In the genomic region with DNA sequence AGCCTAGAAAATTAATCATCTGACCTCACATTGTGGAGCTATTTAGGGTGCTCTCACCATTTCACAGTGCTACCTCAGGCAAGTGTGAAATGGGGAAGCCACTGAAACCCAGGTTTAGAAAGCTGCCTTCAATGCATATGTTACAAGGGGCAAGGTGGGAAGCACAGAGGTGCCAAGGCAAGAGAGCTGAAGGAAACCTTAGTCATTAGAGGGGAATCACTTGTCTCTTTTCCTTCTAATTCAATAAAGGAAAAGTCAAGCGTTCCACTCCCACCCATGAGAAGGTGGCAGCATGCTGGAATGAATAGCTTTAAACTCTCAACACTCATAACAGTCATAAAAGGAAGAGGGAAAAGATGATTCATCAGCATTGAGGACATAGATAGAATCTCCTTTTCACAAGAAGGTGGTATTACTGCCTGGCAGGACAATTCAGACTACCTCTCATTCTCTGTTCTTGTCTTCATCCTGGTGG, we compare ENCODE assay signal across 13 cellular contexts.
DNase-seq lines count a peak whose midpoint lies in the region; ATAC-seq, FAIRE-seq and TF ChIP-seq lines count a peak whose summit lies in the region.
"Had no signal": no experiment of that assay in that cellular context is flagged by ENCODE, and none has a peak within 500 bp of the region (broad histone marks: within the 10 kb centered on the region; RNA-seq: fewer than 3 reads in every experiment).

No MANE protein-coding gene starts in this region.

- no peak overlapping the region for H3K4me3 Mint-ChIP-seq in activated T-helper 1 cell treated with anti-CD3 and anti-CD28 coated beads, Interleukin-12 subunit alpha, Interleukin-12 subunit beta, Interleukin-2, Interleukin-4 antibody, amounts not matched to agents 30 ng/mL and 10 ng/mL and 1 ng/mL, durations not matched to agents 14 hours and 24 hours and 36 hours
- H3K4me3 Mint-ChIP-seq: activated T-helper 17 cell treated with anti-CD3 and anti-CD28 coated beads, Interleukin-2, amount 50 U/mL, for 72 hours had no signal

- H3K27ac Mint-ChIP-seq in activated T-helper 1 cell treated with anti-CD3 and anti-CD28 coated beads, Interleukin-12 subunit alpha, Interleukin-12 subunit beta, Interleukin-2, Interleukin-4 antibody, amounts not matched to agents 30 ng/mL and 10 ng/mL and 1 ng/mL, durations not matched to agents 14 hours and 24 hours and 36 hours: no peak overlapping the region
- H3K27ac Mint-ChIP-seq: activated T-helper 17 cell treated with anti-CD3 and anti-CD28 coated beads, Interleukin-2, amount 50 U/mL, for 72 hours had no signal

- no peak for TF ChIP-seq CTCF in A673 (conservative IDR thresholded peaks at IDR 0.05; ENCODE audit: low read depth, low read length)

- no peaks in the 10 kb centered on the region for H3K9me3 Mint-ChIP-seq in activated T-helper 1 cell treated with anti-CD3 and anti-CD28 coated beads, Interleukin-12 subunit alpha, Interleukin-12 subunit beta, Interleukin-2, Interleukin-4 antibody, amounts not matched to agents 30 ng/mL and 10 ng/mL and 1 ng/mL, durations not matched to agents 14 hours and 24 hours and 36 hours
- H3K9me3 Mint-ChIP-seq: activated T-helper 17 cell treated with anti-CD3 and anti-CD28 coated beads, Interleukin-2, amount 50 U/mL, for 72 hours had no signal

- H3K4me3 ChIP-seq in A673 (ENCODE audit: low read depth, low read length, poor library complexity, severe bottlenecking): no peak overlapping the region
- H3K4me3 ChIP-seq: heart left ventricle had no signal

- POLR2A ChIA-PET in A673 (lab: Charles Lee; ENCODE audit: low non-redundant PET): no interaction called here

- no peak overlapping the region for H3K27ac ChIP-seq in A673 (ENCODE audit: low read depth, low read length, poor library complexity, severe bottlenecking)
- H3K27ac ChIP-seq: heart left ventricle had no signal

- H3K36me3 Mint-ChIP-seq in activated T-helper 1 cell treated with anti-CD3 and anti-CD28 coated beads, Interleukin-12 subunit alpha, Interleukin-12 subunit beta, Interleukin-2, Interleukin-4 antibody, amounts not matched to agents 30 ng/mL and 10 ng/mL and 1 ng/mL, durations not matched to agents 14 hours and 24 hours and 36 hours (ENCODE audit: low read depth): no peaks in the 10 kb centered on the region

- DNase-seq in HTR-8/SVneo (ENCODE audit: insufficient read length, low spot score): no peak
- DNase-seq in lung microvascular endothelial cell (ENCODE audit: low read depth in 2 of 2): peak; percentile 16 to 66
- no peak for DNase-seq in globus pallidus (ENCODE audit: low spot score)
- no peak for DNase-seq in stimulated activated CD4-positive, alpha-beta T cell treated with anti-CD3 and anti-CD28 coated beads, Interleukin-1b, Interleukin-23, amount 100 ng/mL, for 48 hours
- no peak for DNase-seq in activated T-helper 1 cell treated with anti-CD3 and anti-CD28 coated beads, Interleukin-12 subunit alpha, Interleukin-12 subunit beta, Interleukin-2, Interleukin-4 antibody, amounts not matched to agents 30 ng/mL and 10 ng/mL and 1 ng/mL, durations not matched to agents 14 hours and 24 hours and 36 hours (ENCODE audit: low spot score)
- DNase-seq in A673 (ENCODE audit: low spot score): no peak
- DNase-seq: DMS 273 treated with DMSO at 0.1 percent for 48 hours, heart left ventricle, T-helper 9 cell had no signal

- H3K27me3 Mint-ChIP-seq in activated T-helper 1 cell treated with anti-CD3 and anti-CD28 coated beads, Interleukin-12 subunit alpha, Interleukin-12 subunit beta, Interleukin-2, Interleukin-4 antibody, amounts not matched to agents 30 ng/mL and 10 ng/mL and 1 ng/mL, durations not matched to agents 14 hours and 24 hours and 36 hours (ENCODE audit: insufficient read depth): no peaks in the 10 kb centered on the region

- intact Hi-C loops in activated T-helper 1 cell treated with anti-CD3 and anti-CD28 coated beads, Interleukin-12 subunit alpha, Interleukin-12 subunit beta, Interleukin-2, Interleukin-4 antibody, amounts not matched to agents 30 ng/mL and 10 ng/mL and 1 ng/mL, durations not matched to agents 14 hours and 24 hours and 36 hours (cut with micrococcal nuclease): no loop called here
- intact Hi-C loops in A673 (cut with micrococcal nuclease; ENCODE audit: unreplicated experiment): no loop called here

- H3K27me3 ChIP-seq in A673 (replicated peaks; ENCODE audit: insufficient read depth, low read depth, low read length, poor library complexity): no peaks in the 10 kb centered on the region
- H3K27me3 ChIP-seq: heart left ventricle had no signal

- peaks cover 6% of the 10 kb centered on the region for H3K4me1 Mint-ChIP-seq in activated T-helper 1 cell treated with anti-CD3 and anti-CD28 coated beads, Interleukin-12 subunit alpha, Interleukin-12 subunit beta, Interleukin-2, Interleukin-4 antibody, amounts not matched to agents 30 ng/mL and 10 ng/mL and 1 ng/mL, durations not matched to agents 14 hours and 24 hours and 36 hours (ENCODE audit: low read depth)
- H3K4me1 Mint-ChIP-seq: activated T-helper 17 cell treated with anti-CD3 and anti-CD28 coated beads, Interleukin-2, amount 50 U/mL, for 72 hours had no signal

- no peaks in the 10 kb centered on the region for H3K4me1 ChIP-seq in A673 (ENCODE audit: insufficient read depth, low read length, poor library complexity, severe bottlenecking)
- H3K4me1 ChIP-seq: heart left ventricle had no signal

- H3K9me3 ChIP-seq in A673 (ENCODE audit: low read depth, low read length, poor library complexity, severe bottlenecking): no peaks in the 10 kb centered on the region
- H3K9me3 ChIP-seq: heart left ventricle had no signal

- no TSS peak for BruUV-seq in A673 (replicated peaks; lab: Mats Ljungman, UMichigan)

- peak; percentile 48 for FAIRE-seq in HTR-8/SVneo (lab: Jason Lieb, UNC)
- FAIRE-seq: GM19239 had no signal

- H3K36me3 ChIP-seq in A673 (ENCODE audit: insufficient read depth, low read length, poor library complexity, severe bottlenecking): no peaks in the 10 kb centered on the region
- H3K36me3 ChIP-seq: heart left ventricle had no signal

- CTCF ChIA-PET in A673 (lab: Charles Lee): no interaction called here

- ATAC-seq in GM19324 (IDR thresholded peaks at IDR 0.05; ENCODE audit: low FRiP score, unreplicated experiment): peak; percentile 87
- ATAC-seq in HG02759 (IDR thresholded peaks at IDR 0.05; ENCODE audit: unreplicated experiment): peak; percentile 68
- ATAC-seq: activated T-helper 17 cell treated with anti-CD3 and anti-CD28 coated beads, Interleukin-2, amount 50 U/mL, for 72 hours; heart left ventricle had no signal

Comparison
In these comparisons a context has a peak if more than half of its experiments do, and no peak if none do; other contexts are left out.
1. DNase-seq: peak in lung microvascular endothelial cell (2 of 2); none in HTR-8/SVneo (single experiment), globus pallidus (single experiment), stimulated activated CD4-positive, alpha-beta T cell treated with anti-CD3 and anti-CD28 coated beads, Interleukin-1b, Interleukin-23, amount 100 ng/mL, for 48 hours (single experiment), activated T-helper 1 cell treated with anti-CD3 and anti-CD28 coated beads, Interleukin-12 subunit alpha, Interleukin-12 subunit beta, Interleukin-2, Interleukin-4 antibody, amounts not matched to agents 30 ng/mL and 10 ng/mL and 1 ng/mL, durations not matched to agents 14 hours and 24 hours and 36 hours (single experiment) and A673 (single experiment).